Comparison of ENCODE assay signal across 8 cellular contexts in genomic region chr19:39390759-39391592, GRCh38. TPM values are rescaled to one million over a fixed set of nuclear protein-coding genes. Genes with fewer than 3 reads are reported as not detected.
DNase-seq lines count a peak whose midpoint lies in the region; ATAC-seq and TF ChIP-seq lines count a peak whose summit lies in the region.

TSS of gene MED29 (plus strand) at chr19:39391378. CDS start at chr19:39391423, 45 bp downstream.
TSS of gene PAF1 (minus strand) at chr19:39391106. CDS start at chr19:39390864, 242 bp downstream.

- H4K20me1 ChIP-seq in PC-3 (ENCODE audit: low read length), result no peaks in the 10 kb centered on the region

- no peak for TF ChIP-seq RAD21 in Ishikawa (IDR thresholded peaks at IDR 0.05; ENCODE audit: low read depth)

- POLR2A ChIA-PET in PC-3 (lab: Charles Lee; ENCODE audit: unreplicated experiment), result interaction anchor here (0.9 to 1.6 kb wide), 2 partner anchors 11 to 13 kb away, joined by 4 read pairs; no protein-coding TSS in a partner anchor

- TF ChIP-seq CTCF in PC-3 (conservative IDR thresholded peaks at IDR 0.05; ENCODE audit: low read depth, low read length) (no peak), mucosa of descending colon (IDR thresholded peaks at IDR 0.05) (no peak)

- ATAC-seq in GM21576 (IDR thresholded peaks at IDR 0.05; ENCODE audit: unreplicated experiment), result peak; percentile 84
- peak; percentile 95 for ATAC-seq in PC-3
- peak; percentile 96 for ATAC-seq in mucosa of descending colon

- peak within 1 kb of the TSS; percentile 92 for H2AFZ ChIP-seq in PC-3 (ENCODE audit: low read length)

- H3K9me3 ChIP-seq in PC-3 (ENCODE audit: low read length) (no peaks in the 10 kb centered on the region), mucosa of descending colon (no peaks in the 10 kb centered on the region)

- H3K79me2 ChIP-seq in PC-3 (ENCODE audit: low read length), result peaks cover 25% of the 10 kb centered on the region

- H3K4me1 ChIP-seq in PC-3 (ENCODE audit: insufficient read depth, low read length) (peaks cover 6% of the 10 kb centered on the region; the same call in 1 of the 2 replicates), mucosa of descending colon (ENCODE audit: low read depth) (peaks cover 15% of the 10 kb centered on the region)

- peak; percentile 27; the same call in 1 of the 2 replicates for TF ChIP-seq EP300 in Ishikawa (IDR thresholded peaks at IDR 0.05; ENCODE audit: borderline replicate concordance)

- BruUV-seq in PC-3 (replicated peaks; lab: Mats Ljungman, UMichigan), result no TSS peak

- H3F3A ChIP-seq in PC-3 (ENCODE audit: low read length, unreplicated experiment), result no peaks in the 10 kb centered on the region

- H3K4me2 ChIP-seq in PC-3 (ENCODE audit: low read length), result peak within 1 kb of the TSS; percentile 96

- H3K36me3 ChIP-seq in PC-3 (ENCODE audit: low read depth, low read length) (no peaks in the 10 kb centered on the region; the same call in none of the 2 replicates), mucosa of descending colon (ENCODE audit: low read depth) (peaks cover 5% of the 10 kb centered on the region)

- H3K4me3 ChIP-seq in PC-3 (ENCODE audit: low read length), result peak within 1 kb of the TSS; percentile 97
- H3K4me3 ChIP-seq in mucosa of descending colon, result peak within 1 kb of the TSS; percentile 100

- intact Hi-C loops in PC-3 (cut with micrococcal nuclease) (no loop called here), mucosa of descending colon (cut with DNase I, micrococcal nuclease) (no loop called here)

- no peaks in the 10 kb centered on the region for H3K27me3 ChIP-seq in PC-3 (ENCODE audit: low read length)

- H3K9me2 ChIP-seq in PC-3 (replicated peaks; ENCODE audit: low read length), result no peaks in the 10 kb centered on the region

- CTCF ChIA-PET in PC-3 (lab: Charles Lee), result interaction anchor here (0.6 kb wide), 1 partner anchor 109 kb away, joined by 8 read pairs; no protein-coding TSS in a partner anchor

- H3K9ac ChIP-seq in PC-3 (ENCODE audit: low read length), result peak within 1 kb of the TSS; percentile 95

- H3K27ac ChIP-seq in PC-3 (ENCODE audit: low read length), result peak within 1 kb of the TSS; percentile 81
- H3K27ac ChIP-seq in epithelial cell of prostate, result peak within 1 kb of the TSS; percentile 92

- DNase-seq in DMS153 (lab: John Stamatoyannopoulos, UW), result peak; percentile 99
- peak; percentile 98 for DNase-seq in PC-3
- DNase-seq in activated T-cell treated with anti-CD3 and anti-CD28 coated beads for 48 hours (ENCODE audit: low read depth), result peak; percentile 92
- peak; percentile 97 for DNase-seq in epithelial cell of prostate (ENCODE audit: low read depth, low spot score)
- peak; percentile 95 to 98 (median 97) for DNase-seq in mucosa of descending colon
- DNase-seq in stimulated activated CD8-positive, alpha-beta memory T cell treated with anti-CD3 and anti-CD28 coated beads, Interleukin-4, amount 100 ng/mL, for 24 hours (ENCODE audit: low read depth), result peak; percentile 91

TF ChIP-seq in Ishikawa, 13 proteins besides CTCF, POLR2A, EP300 and RAD21:
- TF ChIP-seq CREB1 (IDR thresholded peaks at IDR 0.05; ENCODE audit: low read depth) (peak; percentile 85), ZBTB7A (IDR thresholded peaks at IDR 0.05; ENCODE audit: low read depth) (peak; percentile 91), MAX (IDR thresholded peaks at IDR 0.05) (peak; percentile 47), REST (IDR thresholded peaks at IDR 0.05; ENCODE audit: low read depth) (no peak), YY1 (IDR thresholded peaks at IDR 0.05; ENCODE audit: low read depth) (peak; percentile 92), NFIC (IDR thresholded peaks at IDR 0.05) (0 out of 2 replicates have a peak, but pooled peaks have one; percentile 20), USF1 (IDR thresholded peaks at IDR 0.05) (no peak), FOXM1 (IDR thresholded peaks at IDR 0.05; ENCODE audit: borderline replicate concordance, low read depth) (no peak), TCF12 (IDR thresholded peaks at IDR 0.05; ENCODE audit: low read depth) (peak; percentile 42; the same call in 1 of the 2 replicates), EGR1 (IDR thresholded peaks at IDR 0.05) (0 out of 2 replicates have a peak, but pooled peaks have one; percentile 22), TAF1 (IDR thresholded peaks at IDR 0.05; ENCODE audit: low read depth) (peak; percentile 83), CEBPB (IDR thresholded peaks at IDR 0.05) (0 out of 2 replicates have a peak, but pooled peaks have one; percentile 47), TEAD4 (IDR thresholded peaks at IDR 0.05) (peak; percentile 33; the same call in 1 of the 2 replicates)

RNA-seq across cellular contexts. Expression of gene MED29, which starts in this region (rescaled TPM):
- total RNA-seq in PC-3 (2014; rRNA removed) (17.0 and 30.1 TPM in 2 replicates), mucosa of descending colon (10 to 100 TPM; 28.4 to 31.2 (median 28.8) TPM)

RNA-seq across cellular contexts. Expression of gene PAF1, which starts in this region (rescaled TPM):
- total RNA-seq in PC-3 (2014; rRNA removed), result 50.7 and 56.6 TPM in 2 replicates
- total RNA-seq in mucosa of descending colon, result 10 to 100 TPM; 28.1 to 44.8 (median 32.3) TPM

Comparison
In these comparisons a context has a peak if more than half of its experiments do, and no peak if none do; other contexts are left out.
1. Peak in every context shown above with its lines: DNase-seq, ATAC-seq, H3K4me3 ChIP-seq and H3K27ac ChIP-seq.